ENCODE assay signal across 23 cellular contexts in genomic region chr2:46290019-46290418, GRCh38.
"Had no signal": no experiment of that assay in that cellular context is flagged by ENCODE, and none has a peak within 500 bp of the region (broad histone marks: within the 10 kb centered on the region; RNA-seq: fewer than 3 reads in every experiment).

No MANE protein-coding gene starts in this region.

- H3K36me3 ChIP-seq: esophagus muscularis mucosa, gastroesophageal sphincter, pancreas, suprapubic skin, thyroid gland, upper lobe of left lung, vagina had no signal

- H3K9me3 ChIP-seq: esophagus muscularis mucosa, gastroesophageal sphincter, pancreas, suprapubic skin, thyroid gland, upper lobe of left lung, vagina had no signal

- H3K4me2 ChIP-seq: smooth muscle cell had no signal

- H3K4me1 ChIP-seq: esophagus muscularis mucosa, gastroesophageal sphincter, pancreas, thyroid gland, vagina had no signal

- DNase-seq: cortex of kidney; effector memory CD8-positive, alpha-beta T cell; foreskin fibroblast; glutamatergic neuron; immature natural killer cell; kidney; left cardiac atrium; mesendoderm; naive B cell; occipital lobe; pancreas; right cardiac atrium; stimulated activated CD4-positive, alpha-beta T cell treated with anti-CD3 and anti-CD28 coated beads, Interleukin-4, amount 100 ng/mL, for 1 hour; stimulated activated CD8-positive, alpha-beta memory T cell treated with anti-CD3 and anti-CD28 coated beads, Interleukin-4, amount 100 ng/mL, for 48 hours; stimulated activated naive CD8-positive, alpha-beta T cell treated with anti-CD3 and anti-CD28 coated beads, Interleukin-15, Interleukin-2, amounts not matched to agents 100 U/mL and 50 U/mL, for 24 hours; thyroid gland had no signal

- H3K27ac ChIP-seq: epithelial cell of prostate, esophagus muscularis mucosa, gastroesophageal sphincter, pancreas, suprapubic skin, thyroid gland, upper lobe of left lung, vagina had no signal

- H3K4me3 ChIP-seq: esophagus muscularis mucosa, gastroesophageal sphincter, pancreas, smooth muscle cell, suprapubic skin, thyroid gland, upper lobe of left lung, vagina had no signal

- H3K27me3 ChIP-seq: esophagus muscularis mucosa, gastroesophageal sphincter, pancreas, suprapubic skin, thyroid gland, upper lobe of left lung, vagina had no signal
